Comparison of ENCODE assay signal across 2 cellular contexts in genomic region chr6:30180145-30180544, GRCh38.
TF ChIP-seq lines count a peak whose summit lies in the region.

No MANE protein-coding gene starts in this region.

TF ChIP-seq in HepG2, 621 proteins besides CTCF, POLR2A, EP300 and RAD21:
- TF ChIP-seq CEBPB (IDR thresholded peaks at IDR 0.05; ENCODE audit: borderline replicate concordance, low read depth, low read length) (no peak), ZNF160 (CRISPR knock-in tag; IDR thresholded peaks at IDR 0.05) (peak; percentile 90; the same call in 1 of the 2 replicates)

TF ChIP-seq in K562, 482 proteins besides CTCF, POLR2A, EP300 and RAD21:
- TF ChIP-seq TRIM28 (IDR thresholded peaks at IDR 0.05): peak; percentile 51; the same call in 1 of the 2 replicates
- no peak for TF ChIP-seq RHOXF2B (CRISPR knock-in tag; conservative IDR thresholded peaks at IDR 0.05)
- TF ChIP-seq CBX3 (IDR thresholded peaks at IDR 0.05; ENCODE audit: borderline replicate concordance in 1 of 2, low read length in 2 of 2): peak in 1 of 2 experiments; percentile 73; a peak in 1 of 3 replicates
